Comparison of ENCODE assay signal across 3 cellular contexts in genomic region chr7:142915315-142915714, GRCh38.
TF ChIP-seq lines count a peak whose summit lies in the region.

No MANE protein-coding gene starts in this region.

TF ChIP-seq in GM23338, 12 proteins besides CTCF, POLR2A, EP300 and RAD21 (continues in another document):
- TF ChIP-seq EZH2 (IDR thresholded peaks at IDR 0.05; ENCODE audit: low read depth, unreplicated experiment) (no peak), REST (IDR thresholded peaks at IDR 0.05; ENCODE audit: unreplicated experiment) (no peak), STAT1 (IDR thresholded peaks at IDR 0.05; ENCODE audit: unreplicated experiment) (no peak), EZH2phosphoT487 (IDR thresholded peaks at IDR 0.05; ENCODE audit: unreplicated experiment) (no peak), POLR2AphosphoS5 (IDR thresholded peaks at IDR 0.05; ENCODE audit: low read depth) (no peak)

TF ChIP-seq in H1, 55 proteins besides CTCF, POLR2A, EP300 and RAD21:
- TF ChIP-seq GTF2F1 (IDR thresholded peaks at IDR 0.05; ENCODE audit: borderline replicate concordance, low read depth, low read length) (no peak), SP4 (IDR thresholded peaks at IDR 0.05; ENCODE audit: low read length) (no peak), KDM4A (IDR thresholded peaks at IDR 0.05; ENCODE audit: low read depth, low read length, severe bottlenecking) (no peak), NRF1 (IDR thresholded peaks at IDR 0.05; ENCODE audit: low read depth, low read length) (no peak)

TF ChIP-seq in SK-N-SH, 30 proteins besides CTCF, POLR2A, EP300 and RAD21:
- TF ChIP-seq EZH2phosphoT487 (IDR thresholded peaks at IDR 0.05; ENCODE audit: borderline replicate concordance, low read depth), result no peak
- TF ChIP-seq PBX3 (IDR thresholded peaks at IDR 0.05), result no peak
- TF ChIP-seq TAF1 (IDR thresholded peaks at IDR 0.05; ENCODE audit: borderline replicate concordance, low read depth, low read length), result no peak
- TF ChIP-seq REST (IDR thresholded peaks at IDR 0.05; ENCODE audit: low read depth, low read length), result no peak
- no peak for TF ChIP-seq MXI1 (IDR thresholded peaks at IDR 0.05; ENCODE audit: low read depth, low read length)
- TF ChIP-seq JUND (IDR thresholded peaks at IDR 0.05), result no peak
- no peak for TF ChIP-seq ZBTB33 (IDR thresholded peaks at IDR 0.05; ENCODE audit: borderline replicate concordance, low read depth)
- no peak for TF ChIP-seq GATA2 (CRISPR knock-in tag; IDR thresholded peaks at IDR 0.05)
- no peak for TF ChIP-seq MAX (IDR thresholded peaks at IDR 0.05; ENCODE audit: low read depth)
- no peak for TF ChIP-seq USF2 (IDR thresholded peaks at IDR 0.05; ENCODE audit: borderline replicate concordance, low read depth, low read length)
- no peak for TF ChIP-seq CHD2 (IDR thresholded peaks at IDR 0.05; ENCODE audit: low read length, partially characterized antibody)
- no peak for TF ChIP-seq FOXJ3 (CRISPR knock-in tag; IDR thresholded peaks at IDR 0.05)
- no peak for TF ChIP-seq RCOR1 (IDR thresholded peaks at IDR 0.05; ENCODE audit: low read length)
- TF ChIP-seq TCF12 (IDR thresholded peaks at IDR 0.05), result no peak
- TF ChIP-seq MEF2A (IDR thresholded peaks at IDR 0.05; ENCODE audit: borderline replicate concordance, low read depth), result no peak
- no peak for TF ChIP-seq ELF1 (IDR thresholded peaks at IDR 0.05)
- TF ChIP-seq GABPA (IDR thresholded peaks at IDR 0.05; ENCODE audit: low read depth), result no peak
- TF ChIP-seq YY1 (IDR thresholded peaks at IDR 0.05; ENCODE audit: low read depth), result no peak
